Comparison of ENCODE assay signal across 29 cellular contexts in the genomic region with DNA sequence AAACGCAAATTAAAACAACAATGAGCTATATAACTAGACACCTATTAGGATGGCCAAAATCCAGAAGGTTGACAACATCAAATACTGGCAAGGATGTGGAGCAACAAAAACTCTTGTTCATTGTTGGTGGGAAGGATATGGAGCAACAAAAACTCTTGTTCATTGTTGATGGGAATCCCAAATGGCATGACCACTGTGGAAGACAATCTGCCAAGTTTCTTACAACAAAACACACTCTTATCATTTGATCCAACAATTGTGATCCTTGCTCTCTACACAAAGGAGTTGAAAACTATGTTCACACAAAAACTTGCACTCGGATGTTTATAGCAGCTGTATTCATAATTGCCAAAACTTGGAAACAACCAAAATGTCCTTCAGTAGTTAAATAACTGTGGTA.
"Had no signal": no experiment of that assay in that cellular context is flagged by ENCODE, and none has a peak within 500 bp of the region (broad histone marks: within the 10 kb centered on the region; RNA-seq: fewer than 3 reads in every experiment).

No MANE protein-coding gene starts in this region.

- FAIRE-seq: bronchial epithelial cell, endometrium, keratinocyte, urothelium cell line had no signal

- H3K9me3 ChIP-seq: esophagus squamous epithelium, psoas muscle, right lobe of liver, stomach, thoracic aorta, tibial nerve, upper lobe of left lung had no signal

- H3K4me1 ChIP-seq: esophagus squamous epithelium, foreskin keratinocyte, neural progenitor cell, psoas muscle, right lobe of liver, stomach, upper lobe of left lung had no signal

- H3K27ac ChIP-seq: coronary artery, esophagus squamous epithelium, foreskin keratinocyte, neural progenitor cell, psoas muscle, right lobe of liver, stomach, thoracic aorta, tibial nerve, upper lobe of left lung had no signal

- H3K4me3 ChIP-seq: coronary artery, esophagus squamous epithelium, neural progenitor cell, psoas muscle, right lobe of liver, smooth muscle cell, stomach, thoracic aorta, tibial nerve, upper lobe of left lung had no signal

- H3K27me3 ChIP-seq: esophagus squamous epithelium, neural progenitor cell, right lobe of liver, stomach, tibial nerve, upper lobe of left lung had no signal

- ATAC-seq: effector memory CD8-positive, alpha-beta T cell; foreskin keratinocyte; left lobe of liver; naive thymus-derived CD4-positive, alpha-beta T cell; psoas muscle; right lobe of liver had no signal

- H3K36me3 ChIP-seq: esophagus squamous epithelium, neural progenitor cell, right lobe of liver, stomach, thoracic aorta, tibial nerve, upper lobe of left lung had no signal

- DNase-seq: dermis blood vessel endothelial cell; effector memory CD8-positive, alpha-beta T cell; erythroblast; esophagus squamous epithelium; foreskin keratinocyte; mesendoderm; midbrain; naive thymus-derived CD4-positive, alpha-beta T cell; posterior cingulate gyrus; psoas muscle; retina; right lobe of liver; stimulated activated CD4-positive, alpha-beta T cell treated with anti-CD3 and anti-CD28 coated beads, Interleukin-12 subunit alpha, Interleukin-12 subunit beta, amount 100 ng/mL, for 4 hours; stimulated activated CD4-positive, alpha-beta T cell treated with anti-CD3 and anti-CD28 coated beads, Interleukin-1b, Interleukin-23, amount 100 ng/mL, for 48 hours; stimulated activated CD4-positive, alpha-beta T cell treated with anti-CD3 and anti-CD28 coated beads, Interleukin-4, amount 100 ng/mL, for 1 hour; stimulated activated CD8-positive, alpha-beta memory T cell treated with anti-CD3 and anti-CD28 coated beads, Interleukin-4, amount 100 ng/mL, for 48 hours; stimulated activated naive CD4-positive, alpha-beta T cell treated with Interleukin-2 at 50 U/mL for 16 hours; stomach; upper lobe of left lung had no signal
